19 cellular contexts compared by ENCODE assay signal in genomic region chr11:89347071-89347470, GRCh38.
DNase-seq lines count a peak whose midpoint lies in the region; ATAC-seq and TF ChIP-seq lines count a peak whose summit lies in the region.
"Had no signal": no experiment of that assay in that cellular context is flagged by ENCODE, and none has a peak within 500 bp of the region (broad histone marks: within the 10 kb centered on the region; RNA-seq: fewer than 3 reads in every experiment).

No MANE protein-coding gene starts in this region.

- peaks cover 10% of the 10 kb centered on the region for H3K79me1 ChIP-seq in trophoblast cell (ENCODE audit: low read length)

- no peak overlapping the region for H4K8ac ChIP-seq in trophoblast cell (ENCODE audit: low read depth, low read length)

- TF ChIP-seq CTCF in hepatocyte (IDR thresholded peaks at IDR 0.05; ENCODE audit: poor library complexity), result no peak
- TF ChIP-seq CTCF in psoas muscle (IDR thresholded peaks at IDR 0.05), result no peak

- 65% methylated on average over 2 of the region's 2 CpGs for WGBS in hepatocyte (ENCODE audit: low lambda C conversion rate, missing lambda C conversion rate)
- WGBS in trophoblast cell (ENCODE audit: extremely low coverage, insufficient coverage, insufficient read length), result no CpG with 5 or more reads among the region's 2 CpGs
- WGBS in psoas muscle, 3 donors, result 75 to 81% (median 80%) methylated on average over 2 of the region's 2 CpGs

- no peaks in the 10 kb centered on the region for H3K9me2 ChIP-seq in hepatocyte (replicated peaks; ENCODE audit: insufficient read depth)

- H2AFZ ChIP-seq in hepatocyte (no peak overlapping the region), trophoblast cell (ENCODE audit: insufficient read depth, low read length, poor library complexity) (no peak overlapping the region)

- H2BK12ac ChIP-seq in trophoblast cell (ENCODE audit: low read length), result no peak overlapping the region

- ATAC-seq in psoas muscle, result no peak
- no peak for ATAC-seq in HG03520 (IDR thresholded peaks at IDR 0.05; ENCODE audit: unreplicated experiment)
- ATAC-seq in HG03039 (IDR thresholded peaks at IDR 0.05; ENCODE audit: unreplicated experiment), result no peak
- no peak for ATAC-seq in left ventricle myocardium superior

- no peak overlapping the region for H3K4ac ChIP-seq in trophoblast cell (ENCODE audit: low read depth, low read length)

- no peak overlapping the region for H3K18ac ChIP-seq in trophoblast cell (ENCODE audit: low read length)

- H3K4me1 ChIP-seq in hepatocyte (ENCODE audit: insufficient read depth) (no peaks in the 10 kb centered on the region), trophoblast cell (ENCODE audit: control insufficient read depth in 1 of 2, insufficient read depth in 2 of 2, low read length in 2 of 2) (peaks cover 4 to 8% of the 10 kb centered on the region in 2 experiments), psoas muscle (no peaks in the 10 kb centered on the region)
- H3K4me1 ChIP-seq: Peyer's patch, SJCRH30 had no signal

- H3K4me3 ChIP-seq in hepatocyte (no peak overlapping the region), trophoblast cell (ENCODE audit: low read depth, low read length) (no peak overlapping the region), psoas muscle (no peak overlapping the region)
- H3K4me3 ChIP-seq: MG63, Peyer's patch, SJCRH30 had no signal

- H3K4me2 ChIP-seq in hepatocyte (no peak overlapping the region), trophoblast cell (ENCODE audit: low read length) (no peak overlapping the region)

- no peaks in the 10 kb centered on the region for H4K20me1 ChIP-seq in hepatocyte (ENCODE audit: insufficient read depth, poor library complexity, severe bottlenecking)

- H3K9me3 ChIP-seq in hepatocyte (ENCODE audit: low read depth) (no peaks in the 10 kb centered on the region), trophoblast cell (ENCODE audit: insufficient read depth, low read depth, low read length) (no peaks in the 10 kb centered on the region), psoas muscle (no peaks in the 10 kb centered on the region)
- H3K9me3 ChIP-seq: MG63, Peyer's patch, SJCRH30 had no signal

- H3K27me3 ChIP-seq in hepatocyte (no peaks in the 10 kb centered on the region), trophoblast cell (ENCODE audit: insufficient read depth, low read length) (no peaks in the 10 kb centered on the region), psoas muscle (ENCODE audit: insufficient read depth in 3 of 3, low read length in 2 of 3) (no peaks in the 10 kb centered on the region)
- H3K27me3 ChIP-seq: MG63, Peyer's patch, SJCRH30 had no signal

- no peak overlapping the region for H3K14ac ChIP-seq in trophoblast cell (ENCODE audit: low read length)

- H3K36me3 ChIP-seq in hepatocyte (replicated peaks; ENCODE audit: insufficient read depth, low read depth) (no peaks in the 10 kb centered on the region), trophoblast cell (ENCODE audit: control insufficient read depth in 1 of 2, insufficient read depth in 2 of 2, low read length in 2 of 2) (no peaks in the 10 kb centered on the region), psoas muscle (ENCODE audit: insufficient read depth in 1 of 2, low read depth in 1 of 2) (no peaks in the 10 kb centered on the region)
- H3K36me3 ChIP-seq: MG63, Peyer's patch, SJCRH30 had no signal

- no peak overlapping the region for H2BK5ac ChIP-seq in trophoblast cell (ENCODE audit: low read depth, low read length, poor library complexity)

- intact Hi-C loops in psoas muscle (cut with DNase I) (no loop called here), left ventricle myocardium superior (cut with micrococcal nuclease) (no loop called here)

- H3K27ac ChIP-seq in hepatocyte (no peak overlapping the region), trophoblast cell (ENCODE audit: low read depth, low read length) (peak overlapping the region; percentile 64), psoas muscle (no peak overlapping the region)
- H3K27ac ChIP-seq: 22Rv1, Peyer's patch, SJCRH30 had no signal

- no peak overlapping the region for H3K23ac ChIP-seq in trophoblast cell (ENCODE audit: low read length)

- no peak overlapping the region for H4K91ac ChIP-seq in trophoblast cell (ENCODE audit: low read depth, low read length)

- no peak overlapping the region for H3K9ac ChIP-seq in trophoblast cell (ENCODE audit: low read length)

- no peak overlapping the region for H2BK120ac ChIP-seq in trophoblast cell (ENCODE audit: insufficient read depth, low read length, poor library complexity)

- H3K79me2 ChIP-seq in hepatocyte (no peaks in the 10 kb centered on the region), trophoblast cell (ENCODE audit: control insufficient read depth, insufficient read depth, low read length, poor library complexity) (no peaks in the 10 kb centered on the region)

- H4K12ac ChIP-seq in trophoblast cell (ENCODE audit: low read depth, low read length), result no peak overlapping the region

- no peak overlapping the region for H2AK5ac ChIP-seq in trophoblast cell (ENCODE audit: low read length)

- DNase-seq in ELF-1 (ENCODE audit: low read depth, low spot score) (peak; percentile 18), astrocyte of the hippocampus (ENCODE audit: low read depth, low spot score) (peak; percentile 42), hepatocyte (ENCODE audit: low spot score) (peak; percentile 8), trophoblast cell (no peak), psoas muscle (no peak), left ventricle myocardium superior (no peak)
- DNase-seq: EL, Kasumi-1, MG63, NCI-H1417, NCI-H1694 treated with DMSO at 0.1 percent for 48 hours, NCI-H2081 treated with DMSO at 0.1 percent for 48 hours, NCI-H2171 treated with DMSO at 0.1 percent for 48 hours, NCI-H526, Peyer's patch, SJCRH30 had no signal

Comparison
In these comparisons a context has a peak if more than half of its experiments do, and no peak if none do; other contexts are left out.
1. DNase-seq: peak in ELF-1 (single experiment), astrocyte of the hippocampus (single experiment) and hepatocyte (single experiment); none in trophoblast cell (0 of 2), psoas muscle (0 of 2) and left ventricle myocardium superior (single experiment).